ENCODE assay signal across 18 cellular contexts in the genomic region with DNA sequence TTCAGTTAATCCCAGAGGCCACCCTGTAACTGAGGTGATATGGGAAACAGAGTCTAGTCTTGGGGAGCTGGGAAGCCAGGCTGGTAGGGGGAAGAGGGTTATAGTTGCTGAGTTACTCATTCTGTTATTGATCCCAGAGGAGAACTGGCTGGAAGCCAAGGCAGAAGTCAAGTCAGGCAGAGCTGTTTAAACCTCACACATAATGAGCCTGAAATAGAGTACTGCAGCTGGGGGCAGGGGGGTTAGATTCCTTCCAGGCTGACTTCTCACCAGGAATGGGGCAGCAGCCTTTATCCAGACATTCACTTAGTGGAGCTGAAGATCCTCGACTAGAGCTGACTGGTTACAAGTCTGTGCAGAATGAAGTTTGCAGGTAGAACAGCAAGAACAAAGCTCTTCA.
DNase-seq lines count a peak whose midpoint lies in the region; ATAC-seq, FAIRE-seq and TF ChIP-seq lines count a peak whose summit lies in the region.
"Had no signal": no experiment of that assay in that cellular context is flagged by ENCODE, and none has a peak within 500 bp of the region (broad histone marks: within the 10 kb centered on the region; RNA-seq: fewer than 3 reads in every experiment).

No MANE protein-coding gene starts in this region.

- no peak for ATAC-seq in activated T-helper 17 cell treated with anti-CD3 and anti-CD28 coated beads, Interleukin-2, amount 50 U/mL, for 72 hours (replicated peaks)
- ATAC-seq in effector memory CD8-positive, alpha-beta T cell (replicated peaks) = no peak
- ATAC-seq: stimulated activated naive B cell treated with anti-CD40 and anti-IgM and Interleukin-4, amounts not matched to agents 10 μg/mL and 1 μg/mL and 100 μg/mL, for 72 hours had no signal

- H3K4me1 ChIP-seq in A673 (ENCODE audit: insufficient read depth, low read length, poor library complexity, severe bottlenecking) = no peaks in the 10 kb centered on the region

- no peak overlapping the region for H3K4me3 ChIP-seq in A673 (ENCODE audit: low read depth, low read length, poor library complexity, severe bottlenecking)
- no peak overlapping the region for H3K4me3 ChIP-seq in WERI-Rb-1 (ENCODE audit: low read depth, low read length)
- H3K4me3 ChIP-seq: esophagus muscularis mucosa had no signal

- H3K27me3 ChIP-seq in A673 (replicated peaks; ENCODE audit: insufficient read depth, low read depth, low read length, poor library complexity) (no peaks in the 10 kb centered on the region), WERI-Rb-1 (ENCODE audit: insufficient read depth, low read depth, severe bottlenecking) (no peaks in the 10 kb centered on the region)
- H3K27me3 ChIP-seq: esophagus muscularis mucosa had no signal

- no peaks in the 10 kb centered on the region for H3K4me1 Mint-ChIP-seq in activated T-helper 17 cell treated with anti-CD3 and anti-CD28 coated beads, Interleukin-2, amount 50 U/mL, for 72 hours
- H3K4me1 Mint-ChIP-seq in effector memory CD8-positive, alpha-beta T cell (ENCODE audit: low read depth in 2 of 2) = no peaks in the 10 kb centered on the region
- H3K4me1 Mint-ChIP-seq: activated naive CD8-positive, alpha-beta T cell treated with anti-CD3 and anti-CD28 coated beads, Interleukin-2, amount 10 ng/mL, durations not matched to agents 7 days and 5 days; stimulated activated naive B cell treated with anti-CD40 and anti-IgM and Interleukin-4, amounts not matched to agents 10 μg/mL and 1 μg/mL and 100 μg/mL, for 72 hours had no signal

- no peaks in the 10 kb centered on the region for H3K9me3 Mint-ChIP-seq in activated T-helper 17 cell treated with anti-CD3 and anti-CD28 coated beads, Interleukin-2, amount 50 U/mL, for 72 hours
- no peaks in the 10 kb centered on the region for H3K9me3 Mint-ChIP-seq in effector memory CD8-positive, alpha-beta T cell
- H3K9me3 Mint-ChIP-seq: activated naive CD8-positive, alpha-beta T cell treated with anti-CD3 and anti-CD28 coated beads, Interleukin-2, amount 10 ng/mL, durations not matched to agents 7 days and 5 days had no signal

- H3K36me3 Mint-ChIP-seq in activated T-helper 17 cell treated with anti-CD3 and anti-CD28 coated beads, Interleukin-2, amount 50 U/mL, for 72 hours (ENCODE audit: low read depth) = no peaks in the 10 kb centered on the region
- H3K36me3 Mint-ChIP-seq in effector memory CD8-positive, alpha-beta T cell (ENCODE audit: insufficient read depth) = peaks cover 4% of the 10 kb centered on the region
- H3K36me3 Mint-ChIP-seq: activated naive CD8-positive, alpha-beta T cell treated with anti-CD3 and anti-CD28 coated beads, Interleukin-2, amount 10 ng/mL, durations not matched to agents 7 days and 5 days; stimulated activated naive B cell treated with anti-CD40 and anti-IgM and Interleukin-4, amounts not matched to agents 10 μg/mL and 1 μg/mL and 100 μg/mL, for 72 hours had no signal

- no TSS peak for BruUV-seq in A673 (replicated peaks; lab: Mats Ljungman, UMichigan)

- peak; percentile 5 for DNase-seq in A673 (ENCODE audit: low spot score)
- DNase-seq in NCI-H146 treated with DMSO at 0.1 percent for 48 hours (lab: John Stamatoyannopoulos, UW; ENCODE audit: unreplicated experiment) = peak; percentile 34
- DNase-seq in WERI-Rb-1 = peak; percentile 20
- DNase-seq in left kidney (ENCODE audit: low read depth, low spot score) = peak; percentile 33
- DNase-seq in NCI-H2081 treated with DMSO at 0.1 percent for 48 hours (lab: John Stamatoyannopoulos, UW) = no peak
- DNase-seq in D721Med (ENCODE audit: insufficient read length, low spot score) = no peak
- no peak for DNase-seq in effector memory CD8-positive, alpha-beta T cell
- DNase-seq: activated naive CD8-positive, alpha-beta T cell treated with anti-CD3 and anti-CD28 coated beads, Interleukin-2, amount 10 ng/mL, durations not matched to agents 7 days and 5 days; AML-193; H7; midbrain; Right ventricle myocardium superior; stimulated activated CD4-positive, alpha-beta T cell treated with anti-CD3 and anti-CD28 coated beads, Interleukin-4, amount 100 ng/mL, for 24 hours; stimulated activated naive B cell treated with anti-CD40 and anti-IgM and Interleukin-4, amounts not matched to agents 10 μg/mL and 1 μg/mL and 100 μg/mL, for 72 hours had no signal

- H3K4me3 Mint-ChIP-seq in activated T-helper 17 cell treated with anti-CD3 and anti-CD28 coated beads, Interleukin-2, amount 50 U/mL, for 72 hours = no peak overlapping the region
- H3K4me3 Mint-ChIP-seq in effector memory CD8-positive, alpha-beta T cell = no peak overlapping the region
- H3K4me3 Mint-ChIP-seq: activated naive CD8-positive, alpha-beta T cell treated with anti-CD3 and anti-CD28 coated beads, Interleukin-2, amount 10 ng/mL, durations not matched to agents 7 days and 5 days; stimulated activated naive B cell treated with anti-CD40 and anti-IgM and Interleukin-4, amounts not matched to agents 10 μg/mL and 1 μg/mL and 100 μg/mL, for 72 hours had no signal

- CTCF ChIA-PET in A673 (lab: Charles Lee) = no interaction called here

- intact Hi-C loops in A673 (cut with micrococcal nuclease; ENCODE audit: unreplicated experiment) = no loop called here

- H3K36me3 ChIP-seq in A673 (ENCODE audit: insufficient read depth, low read length, poor library complexity, severe bottlenecking) (no peaks in the 10 kb centered on the region), WERI-Rb-1 (no peaks in the 10 kb centered on the region)
- H3K36me3 ChIP-seq: esophagus muscularis mucosa had no signal

- peaks cover 6% of the 10 kb centered on the region for H3K27me3 Mint-ChIP-seq in activated T-helper 17 cell treated with anti-CD3 and anti-CD28 coated beads, Interleukin-2, amount 50 U/mL, for 72 hours
- H3K27me3 Mint-ChIP-seq in effector memory CD8-positive, alpha-beta T cell = peaks cover 7 to 32% of the 10 kb centered on the region in 2 donors

- TF ChIP-seq CTCF in A673 (conservative IDR thresholded peaks at IDR 0.05; ENCODE audit: low read depth, low read length) = no peak
- no peak for TF ChIP-seq CTCF in WERI-Rb-1 (IDR thresholded peaks at IDR 0.05; ENCODE audit: low read depth, low read length)
- TF ChIP-seq CTCF in D721Med (IDR thresholded peaks at IDR 0.05; ENCODE audit: insufficient read depth, missing control alignments) = no peak

- H3K27ac Mint-ChIP-seq in activated T-helper 17 cell treated with anti-CD3 and anti-CD28 coated beads, Interleukin-2, amount 50 U/mL, for 72 hours = no peak overlapping the region
- H3K27ac Mint-ChIP-seq in effector memory CD8-positive, alpha-beta T cell = no peak overlapping the region
- H3K27ac Mint-ChIP-seq: activated naive CD8-positive, alpha-beta T cell treated with anti-CD3 and anti-CD28 coated beads, Interleukin-2, amount 10 ng/mL, durations not matched to agents 7 days and 5 days; stimulated activated naive B cell treated with anti-CD40 and anti-IgM and Interleukin-4, amounts not matched to agents 10 μg/mL and 1 μg/mL and 100 μg/mL, for 72 hours had no signal

- H3K27ac ChIP-seq in A673 (ENCODE audit: low read depth, low read length, poor library complexity, severe bottlenecking) (no peak overlapping the region), WERI-Rb-1 (no peak overlapping the region)
- H3K27ac ChIP-seq: esophagus muscularis mucosa had no signal

- POLR2A ChIA-PET in A673 (lab: Charles Lee; ENCODE audit: low non-redundant PET) = no interaction called here

- H3K9me3 ChIP-seq in A673 (ENCODE audit: low read depth, low read length, poor library complexity, severe bottlenecking) = no peaks in the 10 kb centered on the region
- no peaks in the 10 kb centered on the region for H3K9me3 ChIP-seq in WERI-Rb-1 (ENCODE audit: severe bottlenecking)
- H3K9me3 ChIP-seq: esophagus muscularis mucosa had no signal

- no peak for FAIRE-seq in D721Med (lab: Jason Lieb, UNC)
- FAIRE-seq: colon, GM12892 had no signal

Comparison
In these comparisons a context has a peak if more than half of its experiments do, and no peak if none do; other contexts are left out.
1. DNase-seq: peak in A673 (single experiment), NCI-H146 treated with DMSO at 0.1 percent for 48 hours (single experiment), WERI-Rb-1 (single experiment) and left kidney (single experiment); none in NCI-H2081 treated with DMSO at 0.1 percent for 48 hours (single experiment), D721Med (single experiment) and effector memory CD8-positive, alpha-beta T cell (0 of 3).